ENCODE assay signal across 8 cellular contexts in genomic region chr1:169892819-169893644, GRCh38. TPM values are rescaled to one million over a fixed set of nuclear protein-coding genes. Genes with fewer than 3 reads are reported as not detected.
A peak's percentile ranks its signal among the peaks of the same experiment; 100 is the strongest.
DNase-seq lines count a peak whose midpoint lies in the region; ATAC-seq and TF ChIP-seq lines count a peak whose summit lies in the region.

No MANE protein-coding gene starts in this region.

- H3K4me3 Mint-ChIP-seq in activated CD4-positive, alpha-beta memory T cell treated with anti-CD3 and anti-CD28 coated beads, Interleukin-2, amount 10 ng/mL, durations not matched to agents 7 days and 5 days, result peak overlapping the region; percentile 73
- peak overlapping the region; percentile 80 for H3K4me3 Mint-ChIP-seq in osteocyte (ENCODE audit: unreplicated experiment)

- TF ChIP-seq EP300 in gastroesophageal sphincter (IDR thresholded peaks at IDR 0.05), result no peak

- H3K36me3 Mint-ChIP-seq in activated CD4-positive, alpha-beta memory T cell treated with anti-CD3 and anti-CD28 coated beads, Interleukin-2, amount 10 ng/mL, durations not matched to agents 7 days and 5 days (ENCODE audit: low read depth), result peaks cover 24% of the 10 kb centered on the region
- H3K36me3 Mint-ChIP-seq in osteocyte (ENCODE audit: unreplicated experiment), result peaks cover 3% of the 10 kb centered on the region

- CTCF ChIA-PET in activated CD4-positive, alpha-beta memory T cell treated with anti-CD3 and anti-CD28 coated beads, Interleukin-2, amount 10 ng/mL, durations not matched to agents 7 days and 5 days (lab: Charles Lee), result interaction anchor here (0.9 to 2.9 kb wide), 12 partner anchors 9 to 525 kb away, joined by 3 to 13 read pairs (median 4); partner anchors contain the start of genes BLZF1, METTL18 and NME7

- peak overlapping the region; percentile 82 for H3K27ac Mint-ChIP-seq in activated CD4-positive, alpha-beta memory T cell treated with anti-CD3 and anti-CD28 coated beads, Interleukin-2, amount 10 ng/mL, durations not matched to agents 7 days and 5 days
- peak overlapping the region; percentile 73 for H3K27ac Mint-ChIP-seq in osteocyte (ENCODE audit: unreplicated experiment)

- H3K9me3 Mint-ChIP-seq in activated CD4-positive, alpha-beta memory T cell treated with anti-CD3 and anti-CD28 coated beads, Interleukin-2, amount 10 ng/mL, durations not matched to agents 7 days and 5 days, result no peaks in the 10 kb centered on the region
- no peaks in the 10 kb centered on the region for H3K9me3 Mint-ChIP-seq in osteocyte (ENCODE audit: unreplicated experiment)

- H3K9me3 ChIP-seq in BLaER1, result no peaks in the 10 kb centered on the region
- H3K9me3 ChIP-seq in gastroesophageal sphincter, result no peaks in the 10 kb centered on the region

- POLR2A ChIA-PET in activated CD4-positive, alpha-beta memory T cell treated with anti-CD3 and anti-CD28 coated beads, Interleukin-2, amount 10 ng/mL, durations not matched to agents 7 days and 5 days (lab: Charles Lee), result interaction anchor here (0.6 to 6.3 kb wide), 36 partner anchors 11 to 1667 kb away, joined by 3 to 124 read pairs (median 6); partner anchors contain the start of genes BLZF1, GORAB, KIFAP3 and METTL18

- peak overlapping the region; percentile 82 for H3K4me2 ChIP-seq in BLaER1

- TF ChIP-seq CTCF in gastroesophageal sphincter (IDR thresholded peaks at IDR 0.05) (no peak), osteocyte (IDR thresholded peaks at IDR 0.05) (no peak)

- peaks cover 4% of the 10 kb centered on the region for H3K27me3 Mint-ChIP-seq in activated CD4-positive, alpha-beta memory T cell treated with anti-CD3 and anti-CD28 coated beads, Interleukin-2, amount 10 ng/mL, durations not matched to agents 7 days and 5 days
- peaks cover 7% of the 10 kb centered on the region for H3K27me3 Mint-ChIP-seq in osteocyte (ENCODE audit: unreplicated experiment)

- peak overlapping the region; percentile 97 for H3K27ac ChIP-seq in BLaER1
- peak overlapping the region; percentile 98 to 99 (median 98) for H3K27ac ChIP-seq in gastroesophageal sphincter

- H3K9ac ChIP-seq in BLaER1, result peak overlapping the region; percentile 93

- peaks cover 7% of the 10 kb centered on the region for H3K36me3 ChIP-seq in BLaER1
- peaks cover 0 to 8% of the 10 kb centered on the region in 2 donors for H3K36me3 ChIP-seq in gastroesophageal sphincter

- ATAC-seq in GM19452 (IDR thresholded peaks at IDR 0.05; ENCODE audit: unreplicated experiment), result peak; percentile 8
- peak; percentile 5 for ATAC-seq in gastroesophageal sphincter

- H4K20me1 ChIP-seq in BLaER1, result peaks cover 4% of the 10 kb centered on the region; the same call in 1 of the 2 replicates

- 1 to 2% methylated on average over 8 to 11 of the region's 52 CpGs for WGBS in gastroesophageal sphincter (ENCODE audit: low coverage in 1 of 2), 2 donors

- H3K4me1 Mint-ChIP-seq in activated CD4-positive, alpha-beta memory T cell treated with anti-CD3 and anti-CD28 coated beads, Interleukin-2, amount 10 ng/mL, durations not matched to agents 7 days and 5 days, result peaks cover 52% of the 10 kb centered on the region
- peaks cover 31% of the 10 kb centered on the region for H3K4me1 Mint-ChIP-seq in osteocyte (ENCODE audit: unreplicated experiment)

- no peak for DNase-seq in Jurkat, Clone E6-1 (ENCODE audit: low read depth, low spot score)
- no peak for DNase-seq in activated CD4-positive, alpha-beta memory T cell treated with anti-CD3 and anti-CD28 coated beads, Interleukin-2, amount 10 ng/mL, durations not matched to agents 7 days and 5 days
- DNase-seq in osteocyte (ENCODE audit: extremely low spot score, unreplicated experiment), result peak; percentile 85
- no peak for DNase-seq in NOMO-1 treated with dmso at 0.1 percent for 144 hours (lab: John Stamatoyannopoulos, UW; ENCODE audit: unreplicated experiment)
- DNase-seq in amniotic stem cell (lab: John Stamatoyannopoulos, UW), result no peak

- no peaks in the 10 kb centered on the region for H3K27me3 ChIP-seq in BLaER1
- H3K27me3 ChIP-seq in gastroesophageal sphincter, result no peaks in the 10 kb centered on the region

- H3K4me1 ChIP-seq in BLaER1, result peaks cover 24% of the 10 kb centered on the region
- H3K4me1 ChIP-seq in gastroesophageal sphincter, result peaks cover 5 to 36% (median 11%) of the 10 kb centered on the region in 3 donors

- H3K4me3 ChIP-seq in BLaER1 (peak overlapping the region; percentile 91), gastroesophageal sphincter (peak overlapping the region; percentile 66 to 99)
- peak overlapping the region; percentile 65 for H3K4me3 ChIP-seq in Jurkat, Clone E6-1 (ENCODE audit: low read length)

- no peak for TF ChIP-seq POLR2A in gastroesophageal sphincter (IDR thresholded peaks at IDR 0.05)

RNA-seq across cellular contexts. Expression of gene SCYL3, which starts 0.7 kb away (rescaled TPM):
- 11.9 TPM for polyA plus RNA-seq in Jurkat, Clone E6-1 (2012; ENCODE audit: insufficient read depth, insufficient read length)
- total RNA-seq in activated CD4-positive, alpha-beta memory T cell treated with anti-CD3 and anti-CD28 coated beads, Interleukin-2, amount 10 ng/mL, durations not matched to agents 7 days and 5 days, result 10 to 100 TPM; 16.1 to 16.8 TPM
- total RNA-seq in gastroesophageal sphincter, result 10 to 100 TPM; 10.5 to 14.2 (median 11.9) TPM
- 8.0 and 9.2 TPM in 2 replicates for total RNA-seq in osteocyte
